24 cellular contexts compared by ENCODE assay signal in the genomic region with DNA sequence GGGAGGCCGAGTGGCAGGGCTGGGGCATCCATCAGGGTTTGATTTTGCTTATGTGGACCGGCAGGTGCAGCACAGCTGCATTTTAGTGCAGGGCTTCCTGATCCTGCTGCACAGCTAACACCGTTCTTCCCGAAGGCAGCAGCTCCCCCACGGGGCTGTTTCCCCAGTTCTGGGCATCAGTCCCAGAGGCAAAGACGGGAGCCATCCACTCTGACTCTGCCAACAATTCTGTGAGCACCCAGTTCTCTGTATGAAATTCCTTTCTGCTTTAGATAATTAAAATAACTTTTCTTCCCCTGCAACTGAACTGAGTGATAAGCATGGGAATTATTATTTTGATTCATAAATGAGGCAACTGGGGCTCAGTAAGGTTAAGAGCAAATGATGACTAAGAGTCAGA.
DNase-seq lines count a peak whose midpoint lies in the region; ATAC-seq and TF ChIP-seq lines count a peak whose summit lies in the region.
"Had no signal": no experiment of that assay in that cellular context is flagged by ENCODE, and none has a peak within 500 bp of the region (broad histone marks: within the 10 kb centered on the region; RNA-seq: fewer than 3 reads in every experiment).

No MANE protein-coding gene starts in this region.

- H3K27me3 Mint-ChIP-seq in Calu3 (ENCODE audit: unreplicated experiment): no peaks in the 10 kb centered on the region

- no peaks in the 10 kb centered on the region for H3K27me3 ChIP-seq in right atrium auricular region
- H3K27me3 ChIP-seq: colonic mucosa, right lobe of liver had no signal

- no TSS peak for BruUV-seq in Calu3 (replicated peaks; lab: Mats Ljungman, UMichigan)

- no peak overlapping the region for H3K27ac Mint-ChIP-seq in Calu3 (ENCODE audit: unreplicated experiment)
- H3K27ac Mint-ChIP-seq: activated CD4-positive, alpha-beta memory T cell treated with anti-CD3 and anti-CD28 coated beads for 36 hours; activated naive CD4-positive, alpha-beta T cell treated with anti-CD3 and anti-CD28 coated beads, Interleukin-2, amount 50 U/mL, for 24 hours; type B pancreatic cell had no signal

- H3K27ac ChIP-seq in right atrium auricular region: no peak overlapping the region
- H3K27ac ChIP-seq: colonic mucosa, right lobe of liver, RWPE1, VCaP had no signal

- H3K4me1 ChIP-seq in right atrium auricular region: no peaks in the 10 kb centered on the region
- H3K4me1 ChIP-seq: colonic mucosa, right lobe of liver had no signal

- H3K9me3 ChIP-seq in right atrium auricular region: no peaks in the 10 kb centered on the region
- H3K9me3 ChIP-seq: colonic mucosa, right lobe of liver had no signal

- H3K4me3 Mint-ChIP-seq in Calu3 (ENCODE audit: low read depth, unreplicated experiment): no peak overlapping the region
- H3K4me3 Mint-ChIP-seq: activated CD4-positive, alpha-beta memory T cell treated with anti-CD3 and anti-CD28 coated beads for 36 hours; activated naive CD4-positive, alpha-beta T cell treated with anti-CD3 and anti-CD28 coated beads, Interleukin-2, amount 50 U/mL, for 24 hours; CD4-positive, CD25-positive, alpha-beta regulatory T cell; neural crest cell; type B pancreatic cell had no signal

- TF ChIP-seq CTCF in right atrium auricular region (IDR thresholded peaks at IDR 0.05) (peak in 1 of 2 donors; percentile 22), Calu3 (IDR thresholded peaks at IDR 0.05; ENCODE audit: unreplicated experiment) (no peak)

- no peaks in the 10 kb centered on the region for H3K36me3 ChIP-seq in right atrium auricular region
- H3K36me3 ChIP-seq: colonic mucosa, right lobe of liver had no signal

- no peaks in the 10 kb centered on the region for H3K4me1 Mint-ChIP-seq in Calu3 (ENCODE audit: low read depth, unreplicated experiment)
- H3K4me1 Mint-ChIP-seq: activated naive CD4-positive, alpha-beta T cell treated with anti-CD3 and anti-CD28 coated beads, Interleukin-2, amount 50 U/mL, for 24 hours; CD4-positive, CD25-positive, alpha-beta regulatory T cell; neural crest cell had no signal

- ATAC-seq in left cardiac atrium (peak; percentile 88 to 94), GM19467 (IDR thresholded peaks at IDR 0.05; ENCODE audit: unreplicated experiment) (no peak)
- ATAC-seq: right lobe of liver; stimulated activated naive CD8-positive, alpha-beta T cell treated with anti-CD3 and anti-CD28 coated beads, Interleukin-15, Interleukin-2, amounts not matched to agents 100 U/mL and 50 U/mL, for 24 hours had no signal

- CTCF ChIA-PET in Calu3 (lab: Charles Lee): no interaction called here

- no peak overlapping the region for H3K4me3 ChIP-seq in right atrium auricular region
- H3K4me3 ChIP-seq: colonic mucosa, right lobe of liver had no signal

- intact Hi-C loops in left cardiac atrium (cut with DNase I): no loop called here
- intact Hi-C loops in Calu3 (cut with micrococcal nuclease; ENCODE audit: unreplicated experiment): no loop called here

- no peaks in the 10 kb centered on the region for H3K9me3 Mint-ChIP-seq in Calu3 (ENCODE audit: low read depth, unreplicated experiment)
- H3K9me3 Mint-ChIP-seq: activated CD4-positive, alpha-beta memory T cell treated with anti-CD3 and anti-CD28 coated beads for 36 hours; activated naive CD4-positive, alpha-beta T cell treated with anti-CD3 and anti-CD28 coated beads, Interleukin-2, amount 50 U/mL, for 24 hours; neural crest cell; type B pancreatic cell had no signal

- DNase-seq in left cardiac atrium (no peak), right atrium auricular region (ENCODE audit: low spot score) (no peak), NCI-H748 treated with DMSO at 0.1 percent for 48 hours (lab: John Stamatoyannopoulos, UW) (peak; percentile 4), hippocampal formation (lab: John Stamatoyannopoulos, UW) (peak; percentile 9 to 48), Calu3 (no peak), cerebellar nuclear complex (lab: John Stamatoyannopoulos, UW) (no peak), GOT3 (lab: John Stamatoyannopoulos, UW) (no peak)
- DNase-seq: ACHN; activated CD4-positive, alpha-beta memory T cell treated with anti-CD3 and anti-CD28 coated beads for 36 hours; activated T-cell treated with anti-CD3 and anti-CD28 coated beads, Interleukin-2, amount 50 U/mL, for 1 hour; CD4-positive, CD25-positive, alpha-beta regulatory T cell; colonic mucosa; KBM-7; kidney glomerular epithelial cell; NCI-H1048; right lobe of liver; stimulated activated naive CD8-positive, alpha-beta T cell treated with anti-CD3 and anti-CD28 coated beads, Interleukin-15, Interleukin-2, amounts not matched to agents 100 U/mL and 50 U/mL, for 24 hours; T-helper 1 cell had no signal

- H3K36me3 Mint-ChIP-seq in Calu3 (ENCODE audit: insufficient read depth, unreplicated experiment): no peaks in the 10 kb centered on the region
- H3K36me3 Mint-ChIP-seq: activated CD4-positive, alpha-beta memory T cell treated with anti-CD3 and anti-CD28 coated beads for 36 hours; activated naive CD4-positive, alpha-beta T cell treated with anti-CD3 and anti-CD28 coated beads, Interleukin-2, amount 50 U/mL, for 24 hours; CD4-positive, CD25-positive, alpha-beta regulatory T cell; type B pancreatic cell had no signal

Comparison
In these comparisons a context has a peak if more than half of its experiments do, and no peak if none do; other contexts are left out.
1. DNase-seq: peak in NCI-H748 treated with DMSO at 0.1 percent for 48 hours (single experiment) and hippocampal formation (2 of 2); none in left cardiac atrium (single experiment), right atrium auricular region (single experiment), Calu3 (single experiment), cerebellar nuclear complex (0 of 2) and GOT3 (single experiment).